10 cellular contexts compared by ENCODE assay signal in genomic region chr21:41477641-41478318, GRCh38. TPM values are rescaled to one million over a fixed set of nuclear protein-coding genes. Genes with fewer than 3 reads are reported as not detected.
DNase-seq lines count a peak whose midpoint lies in the region; ATAC-seq and TF ChIP-seq lines count a peak whose summit lies in the region.
"Had no signal": no experiment of that assay in that cellular context is flagged by ENCODE, and none has a peak within 500 bp of the region (broad histone marks: within the 10 kb centered on the region; RNA-seq: fewer than 3 reads in every experiment).

No MANE protein-coding gene starts in this region.

- peak overlapping the region; percentile 42 for H3K4me3 Mint-ChIP-seq in WTC11

- H3K27ac ChIP-seq in substantia nigra (ENCODE audit: low read depth, low read length, poor library complexity, severe bottlenecking), result no peak overlapping the region

- peak; percentile 75 for ATAC-seq in WTC11

- H3K4me1 Mint-ChIP-seq in WTC11, result peaks cover 46% of the 10 kb centered on the region

- POLR2A ChIA-PET in WTC11 (lab: Charles Lee), result no interaction called here

- TF ChIP-seq CTCF in WTC11 (IDR thresholded peaks at IDR 0.05), result no peak

- H3K9me3 Mint-ChIP-seq in WTC11, result no peaks in the 10 kb centered on the region

- peak; percentile 59 for DNase-seq in M059J (ENCODE audit: low read depth)
- peak; percentile 61 for DNase-seq in WTC11 (ENCODE audit: low spot score)
- DNase-seq in kidney tubule cell (ENCODE audit: low spot score), result peak; percentile 31
- peak in 34 of 49 donors; percentile 9 to 74 (median 34) for DNase-seq in substantia nigra (lab: John Stamatoyannopoulos, UW)
- DNase-seq in T-helper 1 cell, result no peak
- no peak for DNase-seq in 8988T
- no peak for DNase-seq in ACHN
- DNase-seq: activated CD8-positive, alpha-beta memory T cell treated with anti-CD3 and anti-CD28 coated beads, Interleukin-2, amount 50 U/mL, for 48 hours; stimulated activated CD4-positive, alpha-beta T cell treated with anti-CD3 and anti-CD28 coated beads, Interleukin-1b, Interleukin-23, amount 100 ng/mL, for 48 hours had no signal

- H3K27ac Mint-ChIP-seq in WTC11, result peak overlapping the region; percentile 94

- CTCF ChIA-PET in WTC11 (lab: Charles Lee), result interaction anchor here (1.1 to 2.4 kb wide), 3 partner anchors 66 to 194 kb away, joined by 4 to 6 read pairs (median 4); no protein-coding TSS in a partner anchor

- H3K27me3 Mint-ChIP-seq in WTC11 (ENCODE audit: low read depth), result no peaks in the 10 kb centered on the region

- no peaks in the 10 kb centered on the region for H3K36me3 Mint-ChIP-seq in WTC11

- in situ Hi-C loops in ACHN (cut with HindIII; ENCODE audit: low pct_ligation_motif_present, low pct_unique_long_range_greater_than_20kb, low sequenced_read_pairs), result no loop called here

TF ChIP-seq in WTC11, 78 proteins besides CTCF, POLR2A, EP300 and RAD21 (continues in another document):
- TF ChIP-seq, protein P1, sequence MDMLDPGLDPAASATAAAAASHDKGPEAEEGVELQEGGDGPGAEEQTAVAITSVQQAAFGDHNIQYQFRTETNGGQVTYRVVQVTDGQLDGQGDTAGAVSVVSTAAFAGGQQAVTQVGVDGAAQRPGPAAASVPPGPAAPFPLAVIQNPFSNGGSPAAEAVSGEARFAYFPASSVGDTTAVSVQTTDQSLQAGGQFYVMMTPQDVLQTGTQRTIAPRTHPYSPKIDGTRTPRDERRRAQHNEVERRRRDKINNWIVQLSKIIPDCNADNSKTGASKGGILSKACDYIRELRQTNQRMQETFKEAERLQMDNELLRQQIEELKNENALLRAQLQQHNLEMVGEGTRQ (CRISPR knock-in tag; IDR thresholded peaks at IDR 0.05), result no peak
- TF ChIP-seq E2F5 (CRISPR knock-in tag; IDR thresholded peaks at IDR 0.05) (no peak), TP53 (CRISPR knock-in tag; IDR thresholded peaks at IDR 0.05) (peak; percentile 55; the same call in 1 of the 2 replicates), AR (CRISPR knock-in tag; IDR thresholded peaks at IDR 0.05) (no peak), HMGA2 (CRISPR knock-in tag; IDR thresholded peaks at IDR 0.05) (no peak), OVOL2 (CRISPR knock-in tag; IDR thresholded peaks at IDR 0.05; ENCODE audit: borderline replicate concordance) (no peak), SMAD3 (CRISPR knock-in tag; IDR thresholded peaks at IDR 0.05; ENCODE audit: borderline replicate concordance) (no peak), ATF1 (CRISPR knock-in tag; IDR thresholded peaks at IDR 0.05) (no peak), CBFB (CRISPR knock-in tag; IDR thresholded peaks at IDR 0.05; ENCODE audit: low read depth) (0 out of 2 replicates have a peak, but pooled peaks have one; percentile 57), CREB1 (CRISPR knock-in tag; IDR thresholded peaks at IDR 0.05) (no peak), MYBL2 (CRISPR knock-in tag; IDR thresholded peaks at IDR 0.05) (no peak), ZNF671 (CRISPR knock-in tag; IDR thresholded peaks at IDR 0.05) (no peak), FOXJ3 (CRISPR knock-in tag; IDR thresholded peaks at IDR 0.05; ENCODE audit: borderline replicate concordance) (peak; percentile 78; the same call in 1 of the 2 replicates), ZMAT4 (CRISPR knock-in tag; IDR thresholded peaks at IDR 0.05) (no peak), E2F1 (CRISPR knock-in tag; IDR thresholded peaks at IDR 0.05) (no peak), RELA (CRISPR knock-in tag; IDR thresholded peaks at IDR 0.05; ENCODE audit: borderline replicate concordance) (no peak), KAT7 (CRISPR knock-in tag; IDR thresholded peaks at IDR 0.05; ENCODE audit: borderline replicate concordance) (no peak), FOXK1 (CRISPR knock-in tag; IDR thresholded peaks at IDR 0.05) (peak; percentile 52; the same call in 1 of the 2 replicates), MAX (CRISPR knock-in tag; IDR thresholded peaks at IDR 0.05) (no peak), ESRRA (CRISPR knock-in tag; IDR thresholded peaks at IDR 0.05; ENCODE audit: borderline replicate concordance) (no peak)
- TF ChIP-seq, protein P2, sequence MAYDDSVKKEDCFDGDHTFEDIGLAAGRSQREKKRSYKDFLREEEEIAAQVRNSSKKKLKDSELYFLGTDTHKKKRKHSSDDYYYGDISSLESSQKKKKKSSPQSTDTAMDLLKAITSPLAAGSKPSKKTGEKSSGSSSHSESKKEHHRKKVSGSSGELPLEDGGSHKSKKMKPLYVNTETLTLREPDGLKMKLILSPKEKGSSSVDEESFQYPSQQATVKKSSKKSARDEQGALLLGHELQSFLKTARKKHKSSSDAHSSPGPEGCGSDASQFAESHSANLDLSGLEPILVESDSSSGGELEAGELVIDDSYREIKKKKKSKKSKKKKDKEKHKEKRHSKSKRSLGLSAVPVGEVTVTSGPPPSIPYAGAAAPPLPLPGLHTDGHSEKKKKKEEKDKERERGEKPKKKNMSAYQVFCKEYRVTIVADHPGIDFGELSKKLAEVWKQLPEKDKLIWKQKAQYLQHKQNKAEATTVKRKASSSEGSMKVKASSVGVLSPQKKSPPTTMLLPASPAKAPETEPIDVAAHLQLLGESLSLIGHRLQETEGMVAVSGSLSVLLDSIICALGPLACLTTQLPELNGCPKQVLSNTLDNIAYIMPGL (CRISPR knock-in tag; IDR thresholded peaks at IDR 0.05), result no peak
- TF ChIP-seq, protein P3, sequence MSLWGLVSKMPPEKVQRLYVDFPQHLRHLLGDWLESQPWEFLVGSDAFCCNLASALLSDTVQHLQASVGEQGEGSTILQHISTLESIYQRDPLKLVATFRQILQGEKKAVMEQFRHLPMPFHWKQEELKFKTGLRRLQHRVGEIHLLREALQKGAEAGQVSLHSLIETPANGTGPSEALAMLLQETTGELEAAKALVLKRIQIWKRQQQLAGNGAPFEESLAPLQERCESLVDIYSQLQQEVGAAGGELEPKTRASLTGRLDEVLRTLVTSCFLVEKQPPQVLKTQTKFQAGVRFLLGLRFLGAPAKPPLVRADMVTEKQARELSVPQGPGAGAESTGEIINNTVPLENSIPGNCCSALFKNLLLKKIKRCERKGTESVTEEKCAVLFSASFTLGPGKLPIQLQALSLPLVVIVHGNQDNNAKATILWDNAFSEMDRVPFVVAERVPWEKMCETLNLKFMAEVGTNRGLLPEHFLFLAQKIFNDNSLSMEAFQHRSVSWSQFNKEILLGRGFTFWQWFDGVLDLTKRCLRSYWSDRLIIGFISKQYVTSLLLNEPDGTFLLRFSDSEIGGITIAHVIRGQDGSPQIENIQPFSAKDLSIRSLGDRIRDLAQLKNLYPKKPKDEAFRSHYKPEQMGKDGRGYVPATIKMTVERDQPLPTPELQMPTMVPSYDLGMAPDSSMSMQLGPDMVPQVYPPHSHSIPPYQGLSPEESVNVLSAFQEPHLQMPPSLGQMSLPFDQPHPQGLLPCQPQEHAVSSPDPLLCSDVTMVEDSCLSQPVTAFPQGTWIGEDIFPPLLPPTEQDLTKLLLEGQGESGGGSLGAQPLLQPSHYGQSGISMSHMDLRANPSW (CRISPR knock-in tag; conservative IDR thresholded peaks at IDR 0.05; ENCODE audit: low read depth), result no peak

RNA-seq across cellular contexts. Expression of gene TMPRSS2, which starts 30.2 kb away (rescaled TPM):
- total RNA-seq in M059J (2014; rRNA removed; shearing (Covaris generic)), result 2.3 and 5.5 TPM in 2 replicates
- total RNA-seq in WTC11 (2021), result 8.5 to 10.4 TPM (median 8.9 TPM) in 3 replicates
- total RNA-seq: dermis microvascular lymphatic vessel endothelial cell had no signal

RNA-seq across cellular contexts. Expression of gene MX1, which starts 51.7 kb away (rescaled TPM):
- total RNA-seq in M059J (2014; rRNA removed; shearing (Covaris generic)), result 1,013 and 1,365 TPM in 2 replicates
- total RNA-seq in WTC11 (2021), result 3.6 to 4.6 TPM (median 4.0 TPM) in 3 replicates

Comparison
In these comparisons a context has a peak if more than half of its experiments do, and no peak if none do; other contexts are left out.
1. DNase-seq: peak in M059J (single experiment), WTC11 (single experiment), kidney tubule cell (single experiment) and substantia nigra (34 of 49); none in T-helper 1 cell (0 of 5), 8988T (single experiment) and ACHN (single experiment).
2. RNA of gene MX1, which starts 51.7 kb away (total RNA-seq): 1,013 to 1,365 TPM in M059J; 3.6 to 4.6 TPM in WTC11; every median in the first group is over 100 times any median in the second.